In genomic region chr5:131710391-131710790, GRCh38 we compare ENCODE assay signal across 19 cellular contexts.
"Had no signal": no experiment of that assay in that cellular context is flagged by ENCODE, and none has a peak within 500 bp of the region (broad histone marks: within the 10 kb centered on the region; RNA-seq: fewer than 3 reads in every experiment).

No MANE protein-coding gene starts in this region.

- H3K9me3 Mint-ChIP-seq: effector memory CD8-positive, alpha-beta T cell; naive thymus-derived CD8-positive, alpha-beta T cell; neural crest cell had no signal

- H3K27me3 Mint-ChIP-seq: effector memory CD8-positive, alpha-beta T cell; naive thymus-derived CD8-positive, alpha-beta T cell had no signal

- H3K4me2 ChIP-seq: smooth muscle cell had no signal

- DNase-seq: effector memory CD8-positive, alpha-beta T cell; gastrocnemius medialis; glutamatergic neuron; islet precursor cell; mammary epithelial cell; mucosa of descending colon; naive thymus-derived CD8-positive, alpha-beta T cell; nucleus accumbens; ovary; right cardiac atrium; stimulated activated CD4-positive, alpha-beta T cell treated with anti-CD3 and anti-CD28 coated beads, Interleukin-2, amount 100 ng/mL, for 48 hours; stimulated activated naive CD4-positive, alpha-beta T cell treated with Interleukin-2 at 50 U/mL for 16 hours; testis had no signal

- H3K9me3 ChIP-seq: esophagus muscularis mucosa, gastrocnemius medialis, mucosa of descending colon, ovary, testis, tibial nerve had no signal

- H3K4me3 ChIP-seq: esophagus muscularis mucosa, gastrocnemius medialis, mucosa of descending colon, ovary, smooth muscle cell, testis, tibial nerve had no signal

- H3K27me3 ChIP-seq: esophagus muscularis mucosa, gastrocnemius medialis, ovary, testis, tibial nerve had no signal

- H3K36me3 ChIP-seq: ovary had no signal

- ATAC-seq: effector memory CD8-positive, alpha-beta T cell; gastrocnemius medialis; left lobe of liver; mucosa of descending colon; naive thymus-derived CD8-positive, alpha-beta T cell; right cardiac atrium had no signal

- H3K4me3 Mint-ChIP-seq: effector memory CD8-positive, alpha-beta T cell; naive thymus-derived CD8-positive, alpha-beta T cell; neural crest cell had no signal

- H3K4me1 Mint-ChIP-seq: neural crest cell had no signal

- H3K27ac ChIP-seq: epithelial cell of prostate, esophagus muscularis mucosa, ovary, testis, tibial nerve had no signal

- H3K4me1 ChIP-seq: tibial nerve had no signal
